Comparison of ENCODE assay signal across 21 cellular contexts in genomic region chr12:124296916-124297351, GRCh38. TPM values are rescaled to one million over a fixed set of nuclear protein-coding genes. Genes with fewer than 3 reads are reported as not detected.
DNase-seq lines count a peak whose midpoint lies in the region; ATAC-seq, FAIRE-seq and TF ChIP-seq lines count a peak whose summit lies in the region.
"Had no signal": no experiment of that assay in that cellular context is flagged by ENCODE, and none has a peak within 500 bp of the region (broad histone marks: within the 10 kb centered on the region; RNA-seq: fewer than 3 reads in every experiment).

No MANE protein-coding gene starts in this region.

- H4K5ac ChIP-seq in H9 (ENCODE audit: insufficient read length, low read depth, low read length) = no peak overlapping the region

- H2AFZ ChIP-seq in H9 (ENCODE audit: low read length) = no peak overlapping the region

- H3K79me1 ChIP-seq in H9 (ENCODE audit: insufficient read depth, low read depth, low read length, poor library complexity, severe bottlenecking) = no peaks in the 10 kb centered on the region

- H3K9me3 ChIP-seq in H9 (ENCODE audit: control insufficient read depth, low read depth, low read length) = no peaks in the 10 kb centered on the region
- H3K9me3 ChIP-seq in duodenal mucosa (ENCODE audit: control insufficient read depth in 1 of 2, low read length in 2 of 2) = no peaks in the 10 kb centered on the region
- no peaks in the 10 kb centered on the region for H3K9me3 ChIP-seq in small intestine (ENCODE audit: control insufficient read depth, low read depth)
- H3K9me3 ChIP-seq in upper lobe of left lung = no peaks in the 10 kb centered on the region
- H3K9me3 ChIP-seq: ovary, SK-N-SH, vagina had no signal

- no peak overlapping the region for H4K91ac ChIP-seq in H9 (ENCODE audit: insufficient read length, low read depth, low read length)

- no peak overlapping the region for H3T11ph ChIP-seq in H9 (ENCODE audit: low read length)

- ATAC-seq in upper lobe of left lung (ENCODE audit: low FRiP score in 2 of 2) = no peak
- no peak for ATAC-seq in HG02571 (IDR thresholded peaks at IDR 0.05; ENCODE audit: unreplicated experiment)

- H3K36me3 ChIP-seq in duodenal mucosa (ENCODE audit: control insufficient read depth in 1 of 2, insufficient read depth in 2 of 2, low read length in 2 of 2) = peaks cover 0 to 14% of the 10 kb centered on the region in 2 donors
- no peaks in the 10 kb centered on the region for H3K36me3 ChIP-seq in small intestine (ENCODE audit: control insufficient read depth in 2 of 2, insufficient read depth in 2 of 2, low read length in 2 of 2)
- no peaks in the 10 kb centered on the region for H3K36me3 ChIP-seq in upper lobe of left lung
- H3K36me3 ChIP-seq: ovary, vagina had no signal

- H3K27ac ChIP-seq in H9 (ENCODE audit: insufficient read length, low read depth, low read length) (no peak overlapping the region), duodenal mucosa (ENCODE audit: low read depth, low read length) (peak overlapping the region; percentile 67), small intestine (ENCODE audit: low read depth in 1 of 2, low read length in 1 of 2) (peak overlapping the region; percentile 83 to 91), upper lobe of left lung (no peak overlapping the region)
- H3K27ac ChIP-seq: ovary, vagina had no signal

- no peak overlapping the region for H3K18ac ChIP-seq in H9 (ENCODE audit: insufficient read length, low read depth, low read length)

- H2BK15ac ChIP-seq in H9 (ENCODE audit: low read depth, low read length) = no peak overlapping the region

- no peak overlapping the region for H3K27ac Mint-ChIP-seq in H9
- peak overlapping the region; percentile 67 for H3K27ac Mint-ChIP-seq in mesothelial cell of epicardium
- H3K27ac Mint-ChIP-seq: activated naive CD4-positive, alpha-beta T cell treated with anti-CD3 and anti-CD28 coated beads, Interleukin-2, amount 50 U/mL, for 24 hours; activated T-cell treated with anti-CD3 and anti-CD28 coated beads, Interleukin-2, amount 50 U/mL, for 24 hours; stimulated activated naive CD8-positive, alpha-beta T cell treated with anti-CD3 and anti-CD28 coated beads, Interleukin-15, Interleukin-2, amounts not matched to agents 100 ng/mL and 50 ng/mL, for 24 hours had no signal

- H3K4ac ChIP-seq in H9 (ENCODE audit: low read depth, low read length) = no peak overlapping the region

- H2BK12ac ChIP-seq in H9 (ENCODE audit: insufficient read length, low read depth, low read length) = no peak overlapping the region

- no peak overlapping the region for H2AK5ac ChIP-seq in H9 (ENCODE audit: insufficient read length, low read length)

- no peak overlapping the region for H2BK20ac ChIP-seq in H9 (ENCODE audit: low read depth, low read length, poor library complexity, severe bottlenecking)

- no peak overlapping the region for H2BK5ac ChIP-seq in H9 (ENCODE audit: insufficient read length, low read length)

- H3K9ac ChIP-seq in H9 (ENCODE audit: extremely low read depth, insufficient read length, low read length) (no peak overlapping the region), duodenal mucosa (ENCODE audit: low read depth in 1 of 2, low read length in 2 of 2) (peak overlapping the region; percentile 48 to 65)
- H3K9ac ChIP-seq: SK-N-SH had no signal

- TF ChIP-seq EP300 in upper lobe of left lung (IDR thresholded peaks at IDR 0.05) = no peak

- H3K27me3 Mint-ChIP-seq in H9 (ENCODE audit: low read depth) (peaks cover 40% of the 10 kb centered on the region), mesothelial cell of epicardium (ENCODE audit: low read depth) (no peaks in the 10 kb centered on the region)

- peaks cover 2 to 4% (median 2%) of the 10 kb centered on the region in 3 experiments; a peak in 3 of 7 replicates for H3K36me3 Mint-ChIP-seq in H9 (ENCODE audit: insufficient read depth in 1 of 3, low read depth in 3 of 3)
- peaks cover 16% of the 10 kb centered on the region for H3K36me3 Mint-ChIP-seq in mesothelial cell of epicardium
- H3K36me3 Mint-ChIP-seq: activated naive CD4-positive, alpha-beta T cell treated with anti-CD3 and anti-CD28 coated beads, Interleukin-2, amount 50 U/mL, for 24 hours had no signal

- H3K4me3 ChIP-seq in duodenal mucosa (ENCODE audit: low read depth in 1 of 2, low read length in 2 of 2) = peak overlapping the region; percentile 71
- peak overlapping the region in 1 of 2 donors; percentile 48 for H3K4me3 ChIP-seq in small intestine (ENCODE audit: low read depth in 1 of 2, low read length in 2 of 2)
- no peak overlapping the region for H3K4me3 ChIP-seq in upper lobe of left lung
- H3K4me3 ChIP-seq: ovary had no signal

- H2BK120ac ChIP-seq in H9 (ENCODE audit: low read depth, low read length, poor library complexity, severe bottlenecking) = no peak overlapping the region

- DNase-seq in H9 (no peak), mesothelial cell of epicardium (ENCODE audit: low spot score in 2 of 2, unreplicated experiment in 2 of 2) (no peak), small intestine (peak; percentile 85), AG20443 (ENCODE audit: low spot score) (no peak), NCI-H2171 treated with DMSO at 0.1 percent for 48 hours (lab: John Stamatoyannopoulos, UW) (no peak), upper lobe of left lung (no peak)
- DNase-seq: activated CD4-positive, alpha-beta T cell treated with anti-CD3 and anti-CD28 coated beads, Interleukin-2, amount 50 U/mL, for 1 hour; activated T-cell treated with anti-CD3 and anti-CD28 coated beads, Interleukin-2, amount 50 U/mL, for 24 hours; AML-193; NCI-H146 had no signal

- H3K4me3 Mint-ChIP-seq in H9 = peak overlapping the region; percentile 62; a peak in 3 of 5 replicates
- peak overlapping the region; percentile 86 for H3K4me3 Mint-ChIP-seq in mesothelial cell of epicardium
- H3K4me3 Mint-ChIP-seq: activated naive CD4-positive, alpha-beta T cell treated with anti-CD3 and anti-CD28 coated beads, Interleukin-2, amount 50 U/mL, for 24 hours; activated T-cell treated with anti-CD3 and anti-CD28 coated beads, Interleukin-2, amount 50 U/mL, for 24 hours; central memory CD8-positive, alpha-beta T cell; stimulated activated naive CD8-positive, alpha-beta T cell treated with anti-CD3 and anti-CD28 coated beads, Interleukin-15, Interleukin-2, amounts not matched to agents 100 ng/mL and 50 ng/mL, for 24 hours had no signal

- TF ChIP-seq CTCF in H9 (conservative IDR thresholded peaks at IDR 0.05) (no peak), mesothelial cell of epicardium (IDR thresholded peaks at IDR 0.05; ENCODE audit: unreplicated experiment) (no peak), upper lobe of left lung (IDR thresholded peaks at IDR 0.05) (no peak)

- H3K4me1 ChIP-seq in H9 (ENCODE audit: insufficient read depth, low read length) = peaks cover 3% of the 10 kb centered on the region; the same call in 1 of the 2 replicates
- H3K4me1 ChIP-seq in duodenal mucosa (ENCODE audit: control insufficient read depth in 1 of 2, insufficient read depth in 2 of 2, low read length in 2 of 2) = peaks cover 8 to 17% of the 10 kb centered on the region in 2 donors
- H3K4me1 ChIP-seq in small intestine (ENCODE audit: control insufficient read depth in 2 of 2, insufficient read depth in 1 of 2, low read depth in 1 of 2, low read length in 1 of 2) = no peaks in the 10 kb centered on the region
- H3K4me1 ChIP-seq in upper lobe of left lung = peaks cover 15 to 20% (median 17%) of the 10 kb centered on the region in 4 donors

- peaks cover 8% of the 10 kb centered on the region for H3K23me2 ChIP-seq in H9 (ENCODE audit: insufficient read length, low read depth, low read length, poor library complexity, severe bottlenecking)

- no peak for TF ChIP-seq POLR2A in upper lobe of left lung (IDR thresholded peaks at IDR 0.05)

- H3K23ac ChIP-seq in H9 (ENCODE audit: insufficient read length, low read depth, low read length) = no peak overlapping the region

- no CpG with 5 or more reads among the region's 9 CpGs for WGBS in H9 (ENCODE audit: extremely low coverage, insufficient read length, low lambda C conversion rate)
- 12 to 50% (median 20%) methylated on average over 9 of the region's 9 CpGs for WGBS in small intestine, 3 donors
- 56 to 71% methylated on average over 9 of the region's 9 CpGs for WGBS in upper lobe of left lung, 2 donors

- no peak overlapping the region for H4K8ac ChIP-seq in H9 (replicated peaks; ENCODE audit: insufficient read length, low read depth, low read length)

- no peak for FAIRE-seq in small intestine (lab: Jason Lieb, UNC)
- FAIRE-seq: D721Med had no signal

- H4K20me1 ChIP-seq in H9 (ENCODE audit: control insufficient read depth, insufficient read depth, insufficient read length) = no peaks in the 10 kb centered on the region

- no peak overlapping the region for H3K14ac ChIP-seq in H9 (ENCODE audit: insufficient read depth, low read length)

- H3K56ac ChIP-seq in H9 (ENCODE audit: insufficient read length, low read depth, low read length) = no peak overlapping the region

- H3K27me3 ChIP-seq in H9 (ENCODE audit: insufficient read depth, low read length) (no peaks in the 10 kb centered on the region; the same call in 1 of the 2 replicates), duodenal mucosa (ENCODE audit: control insufficient read depth in 1 of 2, insufficient read depth in 2 of 2, low read length in 2 of 2) (peaks cover 0 to 4% of the 10 kb centered on the region in 2 donors), small intestine (ENCODE audit: control insufficient read depth in 2 of 2, insufficient read depth in 2 of 2, low read length in 2 of 2) (peaks cover 0 to 14% of the 10 kb centered on the region in 2 donors), upper lobe of left lung (peaks cover 0 to 18% (median 6%) of the 10 kb centered on the region in 4 donors)
- H3K27me3 ChIP-seq: ovary, vagina had no signal

- peak overlapping the region; percentile 1 for H3K4me2 ChIP-seq in H9 (ENCODE audit: insufficient read depth, insufficient read length, low read length)
- H3K4me2 ChIP-seq: SK-N-SH had no signal

- peaks cover 29 to 47% of the 10 kb centered on the region in 2 experiments for H3K4me1 Mint-ChIP-seq in H9
- H3K4me1 Mint-ChIP-seq in mesothelial cell of epicardium = peaks cover 29% of the 10 kb centered on the region
- H3K4me1 Mint-ChIP-seq: activated naive CD4-positive, alpha-beta T cell treated with anti-CD3 and anti-CD28 coated beads, Interleukin-2, amount 50 U/mL, for 24 hours; central memory CD8-positive, alpha-beta T cell had no signal

- H3K9me3 Mint-ChIP-seq in H9 (peaks cover 0 to 2% of the 10 kb centered on the region in 2 experiments; a peak in 2 of 5 replicates), mesothelial cell of epicardium (no peaks in the 10 kb centered on the region)
- H3K9me3 Mint-ChIP-seq: activated naive CD4-positive, alpha-beta T cell treated with anti-CD3 and anti-CD28 coated beads, Interleukin-2, amount 50 U/mL, for 24 hours; activated T-cell treated with anti-CD3 and anti-CD28 coated beads, Interleukin-2, amount 50 U/mL, for 24 hours; central memory CD8-positive, alpha-beta T cell; stimulated activated naive CD8-positive, alpha-beta T cell treated with anti-CD3 and anti-CD28 coated beads, Interleukin-15, Interleukin-2, amounts not matched to agents 100 ng/mL and 50 ng/mL, for 24 hours had no signal

- H3K79me2 ChIP-seq in H9 (ENCODE audit: insufficient read depth, low read length) = no peaks in the 10 kb centered on the region

RNA-seq across cellular contexts. Expression of gene RFLNA, which starts 2.0 kb away (rescaled TPM):
- total RNA-seq in H9 (2021) = 9.7 and 10.6 TPM in 2 replicates
- total RNA-seq in mesothelial cell of epicardium = 36.9 to 41.0 TPM (median 37.9 TPM) in 3 replicates
- polyA plus RNA-seq in small intestine = 10 to 100 TPM; 15.9 to 36.7 (median 19.9) TPM
- under 1 TPM in 3 of 6 donors, not detected in 3; 0.30 to 0.67 (median 0.66) TPM for total RNA-seq in upper lobe of left lung
- total RNA-seq: mesenteric fat pad, NCI-H460 had no signal

Comparison
In these comparisons a context has a peak if more than half of its experiments do, and no peak if none do; other contexts are left out.
1. H3K27ac ChIP-seq: peak in duodenal mucosa (single experiment) and small intestine (2 of 2); none in H9 (single experiment) and upper lobe of left lung (0 of 4).
2. H3K4me3 ChIP-seq: peak in duodenal mucosa (2 of 2); none in upper lobe of left lung (0 of 4).